Comparison of ENCODE assay signal across 1 cellular context in the genomic region with DNA sequence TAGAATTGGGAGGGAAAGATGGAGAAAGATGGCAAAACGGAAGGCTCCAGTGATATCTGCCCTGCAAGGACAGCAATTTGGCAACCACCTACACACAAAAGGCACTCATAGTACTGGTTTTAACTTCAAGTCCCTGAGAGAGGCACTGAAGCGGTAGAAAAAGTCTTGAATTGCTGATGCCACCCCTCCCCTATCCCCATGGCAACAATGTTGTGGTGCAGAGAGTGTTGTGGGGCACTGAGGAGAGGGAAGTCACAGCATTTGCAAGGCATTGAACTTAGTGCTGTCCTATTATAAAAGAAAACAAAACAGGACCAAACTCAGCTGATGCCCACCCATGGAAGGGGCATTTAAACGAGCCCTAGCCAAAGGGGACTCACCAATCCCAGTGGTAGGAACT.
TF ChIP-seq lines count a peak whose summit lies in the region.

No MANE protein-coding gene starts in this region.

TF ChIP-seq in WTC11, 78 proteins besides CTCF, POLR2A, EP300 and RAD21 (continued from another document):
- TF ChIP-seq, protein P1, sequence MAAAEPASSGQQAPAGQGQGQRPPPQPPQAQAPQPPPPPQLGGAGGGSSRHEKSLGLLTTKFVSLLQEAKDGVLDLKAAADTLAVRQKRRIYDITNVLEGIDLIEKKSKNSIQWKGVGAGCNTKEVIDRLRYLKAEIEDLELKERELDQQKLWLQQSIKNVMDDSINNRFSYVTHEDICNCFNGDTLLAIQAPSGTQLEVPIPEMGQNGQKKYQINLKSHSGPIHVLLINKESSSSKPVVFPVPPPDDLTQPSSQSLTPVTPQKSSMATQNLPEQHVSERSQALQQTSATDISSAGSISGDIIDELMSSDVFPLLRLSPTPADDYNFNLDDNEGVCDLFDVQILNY (CRISPR knock-in tag; IDR thresholded peaks at IDR 0.05), result no peak
- no peak for TF ChIP-seq TEAD4 (CRISPR knock-in tag; IDR thresholded peaks at IDR 0.05)
- no peak for TF ChIP-seq OVOL2 (CRISPR knock-in tag; IDR thresholded peaks at IDR 0.05; ENCODE audit: borderline replicate concordance)
- TF ChIP-seq CBFB (CRISPR knock-in tag; IDR thresholded peaks at IDR 0.05; ENCODE audit: low read depth), result no peak
- TF ChIP-seq NR3C1 (CRISPR knock-in tag; conservative IDR thresholded peaks at IDR 0.05; ENCODE audit: low read depth), result no peak
- TF ChIP-seq NR1H2 (CRISPR knock-in tag; IDR thresholded peaks at IDR 0.05), result no peak
- TF ChIP-seq NFE2L1 (CRISPR knock-in tag; IDR thresholded peaks at IDR 0.05), result no peak
- no peak for TF ChIP-seq CREB1 (CRISPR knock-in tag; IDR thresholded peaks at IDR 0.05)
- TF ChIP-seq, protein P2, sequence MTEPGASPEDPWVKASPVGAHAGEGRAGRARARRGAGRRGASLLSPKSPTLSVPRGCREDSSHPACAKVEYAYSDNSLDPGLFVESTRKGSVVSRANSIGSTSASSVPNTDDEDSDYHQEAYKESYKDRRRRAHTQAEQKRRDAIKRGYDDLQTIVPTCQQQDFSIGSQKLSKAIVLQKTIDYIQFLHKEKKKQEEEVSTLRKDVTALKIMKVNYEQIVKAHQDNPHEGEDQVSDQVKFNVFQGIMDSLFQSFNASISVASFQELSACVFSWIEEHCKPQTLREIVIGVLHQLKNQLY (CRISPR knock-in tag; IDR thresholded peaks at IDR 0.05), result no peak
- TF ChIP-seq, protein P3, sequence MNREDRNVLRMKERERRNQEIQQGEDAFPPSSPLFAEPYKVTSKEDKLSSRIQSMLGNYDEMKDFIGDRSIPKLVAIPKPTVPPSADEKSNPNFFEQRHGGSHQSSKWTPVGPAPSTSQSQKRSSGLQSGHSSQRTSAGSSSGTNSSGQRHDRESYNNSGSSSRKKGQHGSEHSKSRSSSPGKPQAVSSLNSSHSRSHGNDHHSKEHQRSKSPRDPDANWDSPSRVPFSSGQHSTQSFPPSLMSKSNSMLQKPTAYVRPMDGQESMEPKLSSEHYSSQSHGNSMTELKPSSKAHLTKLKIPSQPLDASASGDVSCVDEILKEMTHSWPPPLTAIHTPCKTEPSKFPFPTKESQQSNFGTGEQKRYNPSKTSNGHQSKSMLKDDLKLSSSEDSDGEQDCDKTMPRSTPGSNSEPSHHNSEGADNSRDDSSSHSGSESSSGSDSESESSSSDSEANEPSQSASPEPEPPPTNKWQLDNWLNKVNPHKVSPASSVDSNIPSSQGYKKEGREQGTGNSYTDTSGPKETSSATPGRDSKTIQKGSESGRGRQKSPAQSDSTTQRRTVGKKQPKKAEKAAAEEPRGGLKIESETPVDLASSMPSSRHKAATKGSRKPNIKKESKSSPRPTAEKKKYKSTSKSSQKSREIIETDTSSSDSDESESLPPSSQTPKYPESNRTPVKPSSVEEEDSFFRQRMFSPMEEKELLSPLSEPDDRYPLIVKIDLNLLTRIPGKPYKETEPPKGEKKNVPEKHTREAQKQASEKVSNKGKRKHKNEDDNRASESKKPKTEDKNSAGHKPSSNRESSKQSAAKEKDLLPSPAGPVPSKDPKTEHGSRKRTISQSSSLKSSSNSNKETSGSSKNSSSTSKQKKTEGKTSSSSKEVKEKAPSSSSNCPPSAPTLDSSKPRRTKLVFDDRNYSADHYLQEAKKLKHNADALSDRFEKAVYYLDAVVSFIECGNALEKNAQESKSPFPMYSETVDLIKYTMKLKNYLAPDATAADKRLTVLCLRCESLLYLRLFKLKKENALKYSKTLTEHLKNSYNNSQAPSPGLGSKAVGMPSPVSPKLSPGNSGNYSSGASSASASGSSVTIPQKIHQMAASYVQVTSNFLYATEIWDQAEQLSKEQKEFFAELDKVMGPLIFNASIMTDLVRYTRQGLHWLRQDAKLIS (CRISPR knock-in tag; IDR thresholded peaks at IDR 0.05; ENCODE audit: borderline replicate concordance), result no peak
- TF ChIP-seq ZNF317 (CRISPR knock-in tag; IDR thresholded peaks at IDR 0.05; ENCODE audit: borderline replicate concordance, low read depth), result no peak
- no peak for TF ChIP-seq NR2C2 (CRISPR knock-in tag; IDR thresholded peaks at IDR 0.05)
- TF ChIP-seq ESRRA (CRISPR knock-in tag; IDR thresholded peaks at IDR 0.05; ENCODE audit: borderline replicate concordance), result no peak
- TF ChIP-seq ZBTB21 (CRISPR knock-in tag; IDR thresholded peaks at IDR 0.05; ENCODE audit: borderline replicate concordance), result no peak
